In the genomic region with DNA sequence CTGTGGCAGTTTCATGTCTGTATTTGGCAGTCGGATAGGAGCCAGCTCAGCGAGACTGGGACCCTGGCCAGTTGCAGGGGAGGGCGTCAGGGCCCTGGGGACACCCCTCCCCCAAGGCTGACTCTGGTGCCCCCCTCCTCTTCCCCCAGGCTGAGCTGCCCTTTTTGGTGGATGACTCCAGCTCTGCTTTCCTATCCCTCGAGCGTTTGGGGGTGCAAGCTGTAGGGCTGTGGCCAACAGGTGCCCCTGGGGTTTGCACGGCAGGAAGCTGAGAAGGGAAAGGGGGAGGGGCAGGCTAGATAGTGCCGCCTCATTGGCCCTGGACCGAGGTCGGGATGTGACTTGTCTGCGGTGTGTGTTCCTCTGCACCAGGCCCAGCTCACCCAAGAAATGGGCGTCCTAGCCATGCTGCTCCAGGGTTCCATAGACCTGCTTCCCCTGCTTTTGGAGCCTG, we compare ENCODE assay signal across 1 cellular context.
TF ChIP-seq lines count a peak whose summit lies in the region.

No MANE protein-coding gene starts in this region.

TF ChIP-seq in GM12878, 131 proteins besides CTCF, POLR2A, EP300 and RAD21:
- TF ChIP-seq, protein P1, sequence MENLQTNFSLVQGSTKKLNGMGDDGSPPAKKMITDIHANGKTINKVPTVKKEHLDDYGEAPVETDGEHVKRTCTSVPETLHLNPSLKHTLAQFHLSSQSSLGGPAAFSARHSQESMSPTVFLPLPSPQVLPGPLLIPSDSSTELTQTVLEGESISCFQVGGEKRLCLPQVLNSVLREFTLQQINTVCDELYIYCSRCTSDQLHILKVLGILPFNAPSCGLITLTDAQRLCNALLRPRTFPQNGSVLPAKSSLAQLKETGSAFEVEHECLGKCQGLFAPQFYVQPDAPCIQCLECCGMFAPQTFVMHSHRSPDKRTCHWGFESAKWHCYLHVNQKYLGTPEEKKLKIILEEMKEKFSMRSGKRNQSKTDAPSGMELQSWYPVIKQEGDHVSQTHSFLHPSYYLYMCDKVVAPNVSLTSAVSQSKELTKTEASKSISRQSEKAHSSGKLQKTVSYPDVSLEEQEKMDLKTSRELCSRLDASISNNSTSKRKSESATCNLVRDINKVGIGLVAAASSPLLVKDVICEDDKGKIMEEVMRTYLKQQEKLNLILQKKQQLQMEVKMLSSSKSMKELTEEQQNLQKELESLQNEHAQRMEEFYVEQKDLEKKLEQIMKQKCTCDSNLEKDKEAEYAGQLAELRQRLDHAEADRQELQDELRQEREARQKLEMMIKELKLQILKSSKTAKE (IDR thresholded peaks at IDR 0.05; ENCODE audit: low read depth, poor library complexity, severe bottlenecking): no peak
- TF ChIP-seq CREM (IDR thresholded peaks at IDR 0.05; ENCODE audit: low read depth): no peak
- TF ChIP-seq, protein P2, sequence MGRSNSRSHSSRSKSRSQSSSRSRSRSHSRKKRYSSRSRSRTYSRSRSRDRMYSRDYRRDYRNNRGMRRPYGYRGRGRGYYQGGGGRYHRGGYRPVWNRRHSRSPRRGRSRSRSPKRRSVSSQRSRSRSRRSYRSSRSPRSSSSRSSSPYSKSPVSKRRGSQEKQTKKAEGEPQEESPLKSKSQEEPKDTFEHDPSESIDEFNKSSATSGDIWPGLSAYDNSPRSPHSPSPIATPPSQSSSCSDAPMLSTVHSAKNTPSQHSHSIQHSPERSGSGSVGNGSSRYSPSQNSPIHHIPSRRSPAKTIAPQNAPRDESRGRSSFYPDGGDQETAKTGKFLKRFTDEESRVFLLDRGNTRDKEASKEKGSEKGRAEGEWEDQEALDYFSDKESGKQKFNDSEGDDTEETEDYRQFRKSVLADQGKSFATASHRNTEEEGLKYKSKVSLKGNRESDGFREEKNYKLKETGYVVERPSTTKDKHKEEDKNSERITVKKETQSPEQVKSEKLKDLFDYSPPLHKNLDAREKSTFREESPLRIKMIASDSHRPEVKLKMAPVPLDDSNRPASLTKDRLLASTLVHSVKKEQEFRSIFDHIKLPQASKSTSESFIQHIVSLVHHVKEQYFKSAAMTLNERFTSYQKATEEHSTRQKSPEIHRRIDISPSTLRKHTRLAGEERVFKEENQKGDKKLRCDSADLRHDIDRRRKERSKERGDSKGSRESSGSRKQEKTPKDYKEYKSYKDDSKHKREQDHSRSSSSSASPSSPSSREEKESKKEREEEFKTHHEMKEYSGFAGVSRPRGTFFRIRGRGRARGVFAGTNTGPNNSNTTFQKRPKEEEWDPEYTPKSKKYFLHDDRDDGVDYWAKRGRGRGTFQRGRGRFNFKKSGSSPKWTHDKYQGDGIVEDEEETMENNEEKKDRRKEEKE (IDR thresholded peaks at IDR 0.05): no peak
- TF ChIP-seq ESRRA (IDR thresholded peaks at IDR 0.05; ENCODE audit: low read length): no peak
- no peak for TF ChIP-seq FOS (IDR thresholded peaks at IDR 0.05; ENCODE audit: borderline replicate concordance, extremely low read depth, insufficient read length)
- TF ChIP-seq, protein P3, sequence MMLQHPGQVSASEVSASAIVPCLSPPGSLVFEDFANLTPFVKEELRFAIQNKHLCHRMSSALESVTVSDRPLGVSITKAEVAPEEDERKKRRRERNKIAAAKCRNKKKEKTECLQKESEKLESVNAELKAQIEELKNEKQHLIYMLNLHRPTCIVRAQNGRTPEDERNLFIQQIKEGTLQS (IDR thresholded peaks at IDR 0.05; ENCODE audit: borderline replicate concordance, extremely low read depth, low read depth, low read length): no peak
- TF ChIP-seq, protein P4, sequence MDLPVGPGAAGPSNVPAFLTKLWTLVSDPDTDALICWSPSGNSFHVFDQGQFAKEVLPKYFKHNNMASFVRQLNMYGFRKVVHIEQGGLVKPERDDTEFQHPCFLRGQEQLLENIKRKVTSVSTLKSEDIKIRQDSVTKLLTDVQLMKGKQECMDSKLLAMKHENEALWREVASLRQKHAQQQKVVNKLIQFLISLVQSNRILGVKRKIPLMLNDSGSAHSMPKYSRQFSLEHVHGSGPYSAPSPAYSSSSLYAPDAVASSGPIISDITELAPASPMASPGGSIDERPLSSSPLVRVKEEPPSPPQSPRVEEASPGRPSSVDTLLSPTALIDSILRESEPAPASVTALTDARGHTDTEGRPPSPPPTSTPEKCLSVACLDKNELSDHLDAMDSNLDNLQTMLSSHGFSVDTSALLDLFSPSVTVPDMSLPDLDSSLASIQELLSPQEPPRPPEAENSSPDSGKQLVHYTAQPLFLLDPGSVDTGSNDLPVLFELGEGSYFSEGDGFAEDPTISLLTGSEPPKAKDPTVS (IDR thresholded peaks at IDR 0.05; ENCODE audit: low read depth, low read length): no peak
- no peak for TF ChIP-seq HDAC6 (IDR thresholded peaks at IDR 0.05; ENCODE audit: unreplicated experiment)
- no peak for TF ChIP-seq RB1 (IDR thresholded peaks at IDR 0.05; ENCODE audit: borderline replicate concordance)
- TF ChIP-seq MEF2A (IDR thresholded peaks at IDR 0.05; ENCODE audit: insufficient read depth, low read depth, low read length): no peak
- no peak for TF ChIP-seq DPF2 (IDR thresholded peaks at IDR 0.05)
- TF ChIP-seq CBFB (IDR thresholded peaks at IDR 0.05; ENCODE audit: low read depth): no peak
- no peak for TF ChIP-seq MEF2B (IDR thresholded peaks at IDR 0.05; ENCODE audit: partially characterized antibody, poor library complexity, severe bottlenecking)
- TF ChIP-seq, protein P5, sequence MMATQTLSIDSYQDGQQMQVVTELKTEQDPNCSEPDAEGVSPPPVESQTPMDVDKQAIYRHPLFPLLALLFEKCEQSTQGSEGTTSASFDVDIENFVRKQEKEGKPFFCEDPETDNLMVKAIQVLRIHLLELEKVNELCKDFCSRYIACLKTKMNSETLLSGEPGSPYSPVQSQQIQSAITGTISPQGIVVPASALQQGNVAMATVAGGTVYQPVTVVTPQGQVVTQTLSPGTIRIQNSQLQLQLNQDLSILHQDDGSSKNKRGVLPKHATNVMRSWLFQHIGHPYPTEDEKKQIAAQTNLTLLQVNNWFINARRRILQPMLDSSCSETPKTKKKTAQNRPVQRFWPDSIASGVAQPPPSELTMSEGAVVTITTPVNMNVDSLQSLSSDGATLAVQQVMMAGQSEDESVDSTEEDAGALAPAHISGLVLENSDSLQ (IDR thresholded peaks at IDR 0.05): no peak
- no peak for TF ChIP-seq ZNF622 (IDR thresholded peaks at IDR 0.05)
- no peak for TF ChIP-seq BRCA1 (IDR thresholded peaks at IDR 0.05; ENCODE audit: low read depth, low read length)
- TF ChIP-seq YY1 (IDR thresholded peaks at IDR 0.05; ENCODE audit: low read depth, low read length): no peak
- no peak for TF ChIP-seq ZZZ3 (IDR thresholded peaks at IDR 0.05; ENCODE audit: control insufficient read depth, insufficient read length, low read depth)
